ENCODE assay signal across 25 cellular contexts in genomic region chr22:25525376-25525775, GRCh38.
"Had no signal": no experiment of that assay in that cellular context is flagged by ENCODE, and none has a peak within 500 bp of the region (broad histone marks: within the 10 kb centered on the region; RNA-seq: fewer than 3 reads in every experiment).

No MANE protein-coding gene starts in this region.

- H3K4me3 Mint-ChIP-seq: immature natural killer cell; naive thymus-derived CD8-positive, alpha-beta T cell; nephron; neural crest cell; stimulated activated naive CD8-positive, alpha-beta T cell treated with anti-CD3 and anti-CD28 coated beads, Interleukin-15, Interleukin-2, amounts not matched to agents 100 ng/mL and 50 ng/mL, for 24 hours had no signal

- H3K4me3 ChIP-seq: heart left ventricle, left lung, lower lobe of right lung, psoas muscle, right lobe of liver, skin epidermis, tibial nerve, upper lobe of left lung had no signal

- H3K4me1 Mint-ChIP-seq: immature natural killer cell; naive thymus-derived CD8-positive, alpha-beta T cell; neural crest cell had no signal

- H3K27me3 ChIP-seq: heart left ventricle, left lung, neutrophil, right lobe of liver, tibial nerve, upper lobe of left lung had no signal

- FAIRE-seq: kidney had no signal

- DNase-seq: heart left ventricle; hypothalamus; immature natural killer cell; kidney; left colon; left lung; lower lobe of right lung; mammary epithelial cell; mesenchymal stem cell; naive thymus-derived CD8-positive, alpha-beta T cell; occipital lobe; psoas muscle; right lobe of liver; stimulated activated CD4-positive, alpha-beta T cell treated with anti-CD3 and anti-CD28 coated beads, Interleukin-12 subunit alpha, Interleukin-12 subunit beta, amount 100 ng/mL, for 4 hours; stimulated activated CD4-positive, alpha-beta T cell treated with anti-CD3 and anti-CD28 coated beads, Interleukin-15, amount 100 ng/mL, for 24 hours; stimulated activated CD4-positive, alpha-beta T cell treated with anti-CD3 and anti-CD28 coated beads, Interleukin-2, amount 100 ng/mL, for 24 hours; stimulated activated CD4-positive, alpha-beta T cell treated with anti-CD3 and anti-CD28 coated beads, Interleukin-4, amount 100 ng/mL, for 1 hour; stimulated activated naive CD4-positive, alpha-beta T cell; upper lobe of left lung had no signal

- ATAC-seq: heart left ventricle; left colon; left lung; lower lobe of right lung; naive thymus-derived CD8-positive, alpha-beta T cell; psoas muscle had no signal

- H3K27ac Mint-ChIP-seq: immature natural killer cell; naive thymus-derived CD8-positive, alpha-beta T cell; stimulated activated naive CD8-positive, alpha-beta T cell treated with anti-CD3 and anti-CD28 coated beads, Interleukin-15, Interleukin-2, amounts not matched to agents 100 ng/mL and 50 ng/mL, for 24 hours had no signal

- H3K36me3 ChIP-seq: lower lobe of right lung, neutrophil, right lobe of liver, upper lobe of left lung had no signal
